Comparison of ENCODE assay signal across 1 cellular context in genomic region chr1:221994274-221994698, GRCh38.
A peak's percentile ranks its signal among the peaks of the same experiment; 100 is the strongest.
TF ChIP-seq lines count a peak whose summit lies in the region.

No MANE protein-coding gene starts in this region.

TF ChIP-seq in GM12878, 131 proteins besides CTCF, POLR2A, EP300 and RAD21 (continued from another document):
- TF ChIP-seq E2F8 (IDR thresholded peaks at IDR 0.05; ENCODE audit: low read depth, partially characterized antibody) (no peak), CREB1 (IDR thresholded peaks at IDR 0.05; ENCODE audit: low read depth) (no peak), MXI1 (IDR thresholded peaks at IDR 0.05; ENCODE audit: low read depth, low read length) (no peak), ASH2L (IDR thresholded peaks at IDR 0.05; ENCODE audit: borderline replicate concordance, low read depth) (no peak), SRF (IDR thresholded peaks at IDR 0.05; ENCODE audit: low read depth in 2 of 2, low read length in 2 of 2) (no peak), STAT3 (IDR thresholded peaks at IDR 0.05; ENCODE audit: low read depth, low read length) (no peak), PKNOX1 (IDR thresholded peaks at IDR 0.05) (no peak), CREM (IDR thresholded peaks at IDR 0.05; ENCODE audit: low read depth) (no peak), NR2C2 (IDR thresholded peaks at IDR 0.05; ENCODE audit: borderline replicate concordance, control insufficient read depth, insufficient read length, low read depth) (no peak), EED (IDR thresholded peaks at IDR 0.05; ENCODE audit: low read depth) (peak; percentile 76; the same call in 1 of the 2 replicates), BMI1 (IDR thresholded peaks at IDR 0.05; ENCODE audit: borderline replicate concordance) (no peak), ZNF274 (IDR thresholded peaks at IDR 0.05; ENCODE audit: insufficient read depth, insufficient read length) (no peak), FOXK2 (IDR thresholded peaks at IDR 0.05) (no peak), SREBF2 (IDR thresholded peaks at IDR 0.05; ENCODE audit: low read length) (no peak), EZH2 (IDR thresholded peaks at IDR 0.05; ENCODE audit: borderline replicate concordance, control insufficient read depth, low read depth, low read length) (no peak), HCFC1 (IDR thresholded peaks at IDR 0.05; ENCODE audit: low read length) (no peak), CBX5 (IDR thresholded peaks at IDR 0.05; ENCODE audit: low read depth) (no peak), ETV6 (conservative IDR thresholded peaks at IDR 0.05 in 1 of 2, IDR thresholded peaks at IDR 0.05 in 1 of 2; ENCODE audit: borderline replicate concordance in 1 of 2, low read depth in 1 of 2) (peak in 1 of 2 experiments; percentile 37; a peak in 1 of 4 replicates), STAT1 (conservative IDR thresholded peaks at IDR 0.05) (no peak), ZZZ3 (IDR thresholded peaks at IDR 0.05; ENCODE audit: control insufficient read depth, insufficient read length, low read depth) (no peak), PAX8 (IDR thresholded peaks at IDR 0.05) (no peak), IRF4 (IDR thresholded peaks at IDR 0.05; ENCODE audit: low read depth, low read length) (peak; percentile 77), SPI1 (IDR thresholded peaks at IDR 0.05; ENCODE audit: borderline replicate concordance, insufficient read depth, low read depth, low read length) (peak; percentile 79; the same call in 1 of the 2 replicates), USF1 (IDR thresholded peaks at IDR 0.05; ENCODE audit: borderline replicate concordance, extremely low read length, insufficient read depth, low read depth, low read length) (no peak), ZNF384 (IDR thresholded peaks at IDR 0.05; ENCODE audit: borderline replicate concordance, low read depth, low read length) (no peak), EGR1 (IDR thresholded peaks at IDR 0.05; ENCODE audit: borderline replicate concordance in 1 of 2, low read depth in 2 of 2, low read length in 2 of 2) (no peak)
